ENCODE assay signal across 20 cellular contexts in the genomic region with DNA sequence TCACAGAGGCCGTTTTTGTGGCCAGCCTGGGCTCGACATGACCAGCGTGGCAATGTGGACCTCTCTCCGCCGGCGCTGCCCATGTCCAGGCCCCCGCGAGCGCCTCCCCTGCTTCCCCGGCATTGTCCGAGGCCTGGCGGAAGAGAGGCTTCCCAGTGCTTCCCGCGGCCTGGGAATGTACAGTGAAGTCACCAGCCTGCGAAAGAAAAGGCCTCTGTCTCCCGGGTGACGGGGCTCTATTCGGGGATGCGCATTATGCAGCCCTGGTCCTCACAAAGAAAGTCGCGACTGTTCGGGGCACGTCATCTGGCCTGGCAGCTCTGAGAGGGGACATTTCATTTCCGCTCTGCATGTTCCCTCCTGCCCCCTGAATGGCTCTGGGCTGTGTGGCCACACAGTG.
DNase-seq lines count a peak whose midpoint lies in the region.
"Had no signal": no experiment of that assay in that cellular context is flagged by ENCODE, and none has a peak within 500 bp of the region (broad histone marks: within the 10 kb centered on the region; RNA-seq: fewer than 3 reads in every experiment).

No MANE protein-coding gene starts in this region.

- H3K4me1 Mint-ChIP-seq in activated CD4-positive, alpha-beta memory T cell treated with anti-CD3 and anti-CD28 coated beads for 36 hours (ENCODE audit: low read depth) = no peaks in the 10 kb centered on the region
- H3K4me1 Mint-ChIP-seq: activated CD8-positive, alpha-beta memory T cell treated with anti-CD3 and anti-CD28 coated beads, Interleukin-2, amount 10 ng/mL, durations not matched to agents 7 days and 5 days; activated naive CD8-positive, alpha-beta T cell treated with anti-CD3 and anti-CD28 coated beads, Interleukin-2, amount 50 U/mL, for 24 hours; mesothelial cell of epicardium; nephron progenitor cell had no signal

- H3K4me3 Mint-ChIP-seq in activated CD4-positive, alpha-beta memory T cell treated with anti-CD3 and anti-CD28 coated beads for 36 hours = no peak overlapping the region
- H3K4me3 Mint-ChIP-seq: activated CD8-positive, alpha-beta memory T cell treated with anti-CD3 and anti-CD28 coated beads, Interleukin-2, amount 10 ng/mL, durations not matched to agents 7 days and 5 days; activated naive CD8-positive, alpha-beta T cell treated with anti-CD3 and anti-CD28 coated beads, Interleukin-2, amount 50 U/mL, for 24 hours; mesothelial cell of epicardium; nephron progenitor cell had no signal

- peak overlapping the region; percentile 65 for H3K9ac ChIP-seq in NT2/D1 (ENCODE audit: insufficient read length, low read depth)
- H3K9ac ChIP-seq: GM23248 had no signal

- peaks cover 12% of the 10 kb centered on the region for H3K27me3 ChIP-seq in NT2/D1 (ENCODE audit: insufficient read depth, insufficient read length)

- peaks cover 3% of the 10 kb centered on the region for H3K27me3 Mint-ChIP-seq in activated CD4-positive, alpha-beta memory T cell treated with anti-CD3 and anti-CD28 coated beads for 36 hours
- H3K27me3 Mint-ChIP-seq: activated CD8-positive, alpha-beta memory T cell treated with anti-CD3 and anti-CD28 coated beads, Interleukin-2, amount 10 ng/mL, durations not matched to agents 7 days and 5 days had no signal

- no peak overlapping the region for H3K4me3 ChIP-seq in NT2/D1 (ENCODE audit: insufficient read length, low read depth)
- H3K4me3 ChIP-seq: GM23248, tibial artery had no signal

- CTCF ChIA-PET in activated CD4-positive, alpha-beta memory T cell treated with anti-CD3 and anti-CD28 coated beads for 36 hours (lab: Charles Lee) = no interaction called here

- POLR2A ChIA-PET in activated CD4-positive, alpha-beta memory T cell treated with anti-CD3 and anti-CD28 coated beads for 36 hours (lab: Charles Lee) = no interaction called here

- H3K27ac Mint-ChIP-seq in activated CD4-positive, alpha-beta memory T cell treated with anti-CD3 and anti-CD28 coated beads for 36 hours = no peak overlapping the region
- H3K27ac Mint-ChIP-seq: activated CD8-positive, alpha-beta memory T cell treated with anti-CD3 and anti-CD28 coated beads, Interleukin-2, amount 10 ng/mL, durations not matched to agents 7 days and 5 days; activated naive CD8-positive, alpha-beta T cell treated with anti-CD3 and anti-CD28 coated beads, Interleukin-2, amount 50 U/mL, for 24 hours; activated T-helper 2 cell treated with anti-CD3 and anti-CD28 coated beads, Interferon-gamma antibody, Interleukin-2, Interleukin-4, amounts not matched to agents 10 μg/mL and 5 μg/mL and 100 μg/mL, durations not matched to agents 14 hours and 24 hours and 36 hours; mesothelial cell of epicardium; nephron progenitor cell had no signal

- DNase-seq in NT2/D1 (ENCODE audit: low read depth, low spot score) (peak; percentile 81), cerebellum (ENCODE audit: low spot score) (peak; percentile 31), iPS-NIHi11 (ENCODE audit: low spot score) (peak; percentile 70), posterior cingulate gyrus (peak; percentile 70 to 97 (median 85)), RPMI8226 (no peak), AG20443 (ENCODE audit: low spot score) (no peak), GM19238 (ENCODE audit: insufficient read length, low spot score) (no peak)
- no peak for DNase-seq in activated CD4-positive, alpha-beta memory T cell treated with anti-CD3 and anti-CD28 coated beads for 36 hours
- DNase-seq: activated CD4-positive, alpha-beta T cell treated with anti-CD3 and anti-CD28 coated beads for 4 hours; activated CD8-positive, alpha-beta memory T cell treated with anti-CD3 and anti-CD28 coated beads, Interleukin-2, amount 10 ng/mL, durations not matched to agents 7 days and 5 days; activated naive CD8-positive, alpha-beta T cell treated with anti-CD3 and anti-CD28 coated beads, Interleukin-2, amount 50 U/mL, for 24 hours; cerebellar nuclear complex; GM23248; kidney glomerular epithelial cell; NCI-H1105 treated with DMSO at 0.1 percent for 48 hours; nephron progenitor cell; retina; tibial artery had no signal

- H3K36me3 ChIP-seq in NT2/D1 (ENCODE audit: insufficient read depth, insufficient read length, low read length) = no peaks in the 10 kb centered on the region
- H3K36me3 ChIP-seq: tibial artery had no signal

- peaks cover 8% of the 10 kb centered on the region for H3K4me1 ChIP-seq in NT2/D1 (ENCODE audit: insufficient read depth, insufficient read length)
- H3K4me1 ChIP-seq: tibial artery had no signal

- no peaks in the 10 kb centered on the region for H3K9me3 Mint-ChIP-seq in activated CD4-positive, alpha-beta memory T cell treated with anti-CD3 and anti-CD28 coated beads for 36 hours
- H3K9me3 Mint-ChIP-seq: activated naive CD8-positive, alpha-beta T cell treated with anti-CD3 and anti-CD28 coated beads, Interleukin-2, amount 50 U/mL, for 24 hours; activated T-helper 2 cell treated with anti-CD3 and anti-CD28 coated beads, Interferon-gamma antibody, Interleukin-2, Interleukin-4, amounts not matched to agents 10 μg/mL and 5 μg/mL and 100 μg/mL, durations not matched to agents 14 hours and 24 hours and 36 hours; nephron progenitor cell had no signal

- H3K9me3 ChIP-seq in NT2/D1 (ENCODE audit: insufficient read depth, low read length) = no peaks in the 10 kb centered on the region
- H3K9me3 ChIP-seq: tibial artery had no signal

- no peaks in the 10 kb centered on the region for H3K36me3 Mint-ChIP-seq in activated CD4-positive, alpha-beta memory T cell treated with anti-CD3 and anti-CD28 coated beads for 36 hours
- H3K36me3 Mint-ChIP-seq: activated CD8-positive, alpha-beta memory T cell treated with anti-CD3 and anti-CD28 coated beads, Interleukin-2, amount 10 ng/mL, durations not matched to agents 7 days and 5 days; mesothelial cell of epicardium had no signal

- intact Hi-C loops in posterior cingulate gyrus (cut with DNase I) = loop anchor here (2.0 to 10.0 kb wide), 2 partner anchors 110 to 120 kb away; a partner anchor contains a TSS
- intact Hi-C loops in activated CD4-positive, alpha-beta memory T cell treated with anti-CD3 and anti-CD28 coated beads for 36 hours (cut with micrococcal nuclease) = no loop called here

Comparison
In these comparisons a context has a peak if more than half of its experiments do, and no peak if none do; other contexts are left out.
1. DNase-seq: peak in NT2/D1 (single experiment), cerebellum (single experiment), iPS-NIHi11 (single experiment) and posterior cingulate gyrus (10 of 10); none in activated CD4-positive, alpha-beta memory T cell treated with anti-CD3 and anti-CD28 coated beads for 36 hours (single experiment), RPMI8226 (single experiment), AG20443 (single experiment) and GM19238 (single experiment).